ENCODE assay signal across 20 cellular contexts in the genomic region with DNA sequence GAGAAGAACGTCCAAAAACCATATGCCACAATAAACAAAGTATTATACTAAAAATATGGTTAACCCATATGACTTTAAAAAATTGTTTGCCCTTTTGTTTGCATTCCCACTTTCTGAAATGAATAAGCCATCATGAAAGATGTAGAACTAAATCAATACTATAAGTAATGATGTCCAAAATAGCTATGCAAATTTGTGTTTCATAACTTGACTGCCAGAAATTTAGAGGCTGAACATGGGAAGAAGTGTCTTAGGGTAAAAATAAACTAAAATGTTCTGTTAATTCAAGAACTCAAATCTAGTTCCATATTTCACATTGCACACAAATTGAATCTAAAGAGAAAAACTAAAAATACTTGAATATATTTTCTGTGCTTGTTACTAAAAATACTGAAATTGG.
"Had no signal": no experiment of that assay in that cellular context is flagged by ENCODE, and none has a peak within 500 bp of the region (broad histone marks: within the 10 kb centered on the region; RNA-seq: fewer than 3 reads in every experiment).

No MANE protein-coding gene starts in this region.

- H3K4me3 ChIP-seq: breast epithelium, SK-N-MC had no signal

- H3K27ac ChIP-seq: breast epithelium, SK-N-MC, VCaP had no signal

- DNase-seq: activated CD4-positive, alpha-beta memory T cell treated with anti-CD3 and anti-CD28 coated beads for 36 hours; activated CD4-positive, alpha-beta T cell treated with anti-CD3 and anti-CD28 coated beads, Interleukin-2, amount 10 ng/mL, durations not matched to agents 7 days and 5 days; activated CD4-positive, CD25-positive, alpha-beta regulatory T cell; activated CD8-positive, alpha-beta memory T cell treated with anti-CD3 and anti-CD28 coated beads for 24 hours; activated T-cell treated with anti-CD3 and anti-CD28 coated beads for 4 hours; activated T-cell treated with anti-CD3 and anti-CD28 coated beads, Interleukin-2, amount 50 U/mL, for 72 hours; aorta; caudate nucleus; NCI-H1092; NCI-H1436; NCI-H1694 treated with DMSO at 0.1 percent for 48 hours; NCI-H2029 treated with DMSO at 0.1 percent for 48 hours; NCI-H524 treated with DMSO at 0.1 percent for 48 hours; NCI-H748 treated with DMSO at 0.1 percent for 48 hours; T-cell; T-helper 2 cell; T1000 had no signal

- ATAC-seq: activated T-cell treated with anti-CD3 and anti-CD28 coated beads, Interleukin-2, amount 50 U/mL, for 72 hours; T-cell had no signal

- H3K36me3 ChIP-seq: breast epithelium had no signal

- H3K4me1 ChIP-seq: breast epithelium had no signal

- H3K27me3 ChIP-seq: breast epithelium had no signal

- H3K9me3 ChIP-seq: breast epithelium had no signal
